25 cellular contexts compared by ENCODE assay signal in genomic region chr19:50213925-50214324, GRCh38. TPM values are rescaled to one million over a fixed set of nuclear protein-coding genes. Genes with fewer than 3 reads are reported as not detected.
DNase-seq lines count a peak whose midpoint lies in the region; ATAC-seq, FAIRE-seq and TF ChIP-seq lines count a peak whose summit lies in the region.
"Had no signal": no experiment of that assay in that cellular context is flagged by ENCODE, and none has a peak within 500 bp of the region (broad histone marks: within the 10 kb centered on the region; RNA-seq: fewer than 3 reads in every experiment).

No MANE protein-coding gene starts in this region.

- WGBS in hepatocyte (ENCODE audit: low lambda C conversion rate, missing lambda C conversion rate), result 89% methylated on average over 1 of the region's 1 CpG
- 80 to 88% (median 87%) methylated on average over 1 of the region's 1 CpG for WGBS in small intestine, 3 donors
- WGBS in H9 (ENCODE audit: extremely low coverage, insufficient read length, low lambda C conversion rate), result no CpG with 5 or more reads among the region's 1 CpG

- H3K36me3 Mint-ChIP-seq in WTC11 (peaks cover 27% of the 10 kb centered on the region), H9 (ENCODE audit: insufficient read depth in 1 of 3, low read depth in 3 of 3) (peaks cover 16 to 38% (median 34%) of the 10 kb centered on the region in 3 experiments)
- H3K36me3 Mint-ChIP-seq in CD8-positive, alpha-beta T cell, result no peaks in the 10 kb centered on the region
- H3K36me3 Mint-ChIP-seq: CD14-positive monocyte had no signal

- H4K5ac ChIP-seq in H9 (ENCODE audit: insufficient read length, low read depth, low read length), result no peak overlapping the region

- POLR2A ChIA-PET in WTC11 (lab: Charles Lee), result no interaction called here
- POLR2A ChIA-PET in CD8-positive, alpha-beta T cell (lab: Charles Lee), result no interaction called here

- ATAC-seq in WTC11 (no peak), upper lobe of right lung (no peak), GM18867 (IDR thresholded peaks at IDR 0.05; ENCODE audit: unreplicated experiment) (no peak)
- no peak for ATAC-seq in CD8-positive, alpha-beta T cell
- ATAC-seq: SK-N-SH treated with all-trans-retinoic acid at 6 μM for 48 hours had no signal

- no peak overlapping the region for H3K9ac ChIP-seq in H9 (ENCODE audit: extremely low read depth, insufficient read length, low read length)

- no peak overlapping the region for H4K8ac ChIP-seq in H9 (replicated peaks; ENCODE audit: insufficient read length, low read depth, low read length)

- no peak overlapping the region for H3K4ac ChIP-seq in H9 (ENCODE audit: low read depth, low read length)

- H3K9me3 Mint-ChIP-seq in WTC11, result peaks cover 8% of the 10 kb centered on the region
- H3K9me3 Mint-ChIP-seq in H9, result peaks cover 0 to 3% of the 10 kb centered on the region in 2 experiments; a peak in 2 of 5 replicates
- H3K9me3 Mint-ChIP-seq in CD8-positive, alpha-beta T cell, result peaks cover 7% of the 10 kb centered on the region

- H3K23ac ChIP-seq in H9 (ENCODE audit: insufficient read length, low read depth, low read length), result no peak overlapping the region

- intact Hi-C loops in upper lobe of right lung (cut with DNase I), result no loop called here
- intact Hi-C loops in CD8-positive, alpha-beta T cell (cut with DNase I, micrococcal nuclease), result no loop called here

- H2BK5ac ChIP-seq in H9 (ENCODE audit: insufficient read length, low read length), result no peak overlapping the region

- TF ChIP-seq CTCF in WTC11 (IDR thresholded peaks at IDR 0.05), result no peak
- no peak for TF ChIP-seq CTCF in hepatocyte (IDR thresholded peaks at IDR 0.05; ENCODE audit: poor library complexity)
- TF ChIP-seq CTCF in upper lobe of right lung (IDR thresholded peaks at IDR 0.05), result no peak
- TF ChIP-seq CTCF in H9 (conservative IDR thresholded peaks at IDR 0.05), result no peak
- TF ChIP-seq CTCF in CD8-positive, alpha-beta T cell (IDR thresholded peaks at IDR 0.05), result no peak

- H3K36me3 ChIP-seq in hepatocyte (replicated peaks; ENCODE audit: insufficient read depth, low read depth), result no peaks in the 10 kb centered on the region
- H3K36me3 ChIP-seq in small intestine (ENCODE audit: control insufficient read depth in 2 of 2, insufficient read depth in 2 of 2, low read length in 2 of 2), result peaks cover 3 to 12% of the 10 kb centered on the region in 2 donors
- H3K36me3 ChIP-seq in upper lobe of right lung, result no peaks in the 10 kb centered on the region
- H3K36me3 ChIP-seq in CD8-positive, alpha-beta T cell (ENCODE audit: insufficient read depth, low read length), result no peaks in the 10 kb centered on the region

- no peaks in the 10 kb centered on the region for H4K20me1 ChIP-seq in hepatocyte (ENCODE audit: insufficient read depth, poor library complexity, severe bottlenecking)
- H4K20me1 ChIP-seq in H9 (ENCODE audit: control insufficient read depth, insufficient read depth, insufficient read length), result no peaks in the 10 kb centered on the region

- H3K4me1 Mint-ChIP-seq in WTC11 (peaks cover 11% of the 10 kb centered on the region), H9 (peaks cover 10 to 16% of the 10 kb centered on the region in 2 experiments; a peak in 3 of 4 replicates)
- no peaks in the 10 kb centered on the region for H3K4me1 Mint-ChIP-seq in CD8-positive, alpha-beta T cell (ENCODE audit: low read depth)
- H3K4me1 Mint-ChIP-seq: CD14-positive monocyte had no signal

- H3K9me2 ChIP-seq in hepatocyte (replicated peaks; ENCODE audit: insufficient read depth), result no peaks in the 10 kb centered on the region

- H3K4me1 ChIP-seq in hepatocyte (ENCODE audit: insufficient read depth) (no peaks in the 10 kb centered on the region), small intestine (ENCODE audit: control insufficient read depth in 2 of 2, insufficient read depth in 1 of 2, low read depth in 1 of 2, low read length in 1 of 2) (no peaks in the 10 kb centered on the region), upper lobe of right lung (no peaks in the 10 kb centered on the region), H9 (ENCODE audit: insufficient read depth, low read length) (no peaks in the 10 kb centered on the region; the same call in 1 of the 2 replicates)
- H3K4me1 ChIP-seq in CD8-positive, alpha-beta T cell (ENCODE audit: insufficient read depth, low read length), result no peaks in the 10 kb centered on the region

- CTCF ChIA-PET in WTC11 (lab: Charles Lee), result interaction anchor here (1.0 to 3.5 kb wide), 5 partner anchors 9 to 48 kb away, joined by 3 to 14 read pairs (median 5); no protein-coding TSS in a partner anchor
- CTCF ChIA-PET in CD8-positive, alpha-beta T cell (lab: Charles Lee), result no interaction called here

- no peak overlapping the region for H2AFZ ChIP-seq in hepatocyte
- no peak overlapping the region for H2AFZ ChIP-seq in H9 (ENCODE audit: low read length)

- H3K14ac ChIP-seq in H9 (ENCODE audit: insufficient read depth, low read length), result no peak overlapping the region

- DNase-seq in WTC11 (ENCODE audit: low spot score) (no peak), hepatocyte (ENCODE audit: low spot score) (no peak), small intestine (no peak), upper lobe of right lung (no peak), H9 (no peak)
- DNase-seq in activated CD4-positive, alpha-beta T cell treated with anti-CD3 and anti-CD28 coated beads, Interleukin-2, amount 50 U/mL, for 48 hours, result no peak
- DNase-seq in CD8-positive, alpha-beta T cell, result no peak
- DNase-seq: COR-L47, DMS153, GF-D8, HFFc6, IMR-90, NCI-H1417 treated with DMSO at 0.1 percent for 48 hours, NCI-H187 treated with DMSO at 0.1 percent for 48 hours, NCI-H2227 treated with DMSO at 0.1 percent for 48 hours, NCI-H510A treated with DMSO at 0.1 percent for 48 hours, SIG-M5 had no signal

- FAIRE-seq in small intestine (lab: Jason Lieb, UNC), result no peak

- no peaks in the 10 kb centered on the region for H3K27me3 ChIP-seq in hepatocyte
- H3K27me3 ChIP-seq in small intestine (ENCODE audit: control insufficient read depth in 2 of 2, insufficient read depth in 2 of 2, low read length in 2 of 2), result peaks cover 0 to 3% of the 10 kb centered on the region in 2 donors
- no peaks in the 10 kb centered on the region for H3K27me3 ChIP-seq in upper lobe of right lung
- no peaks in the 10 kb centered on the region for H3K27me3 ChIP-seq in H9 (ENCODE audit: insufficient read depth, low read length)
- H3K27me3 ChIP-seq in CD8-positive, alpha-beta T cell (ENCODE audit: insufficient read depth, low read length), result no peaks in the 10 kb centered on the region

- no peak overlapping the region for H2BK15ac ChIP-seq in H9 (ENCODE audit: low read depth, low read length)

- H2BK20ac ChIP-seq in H9 (ENCODE audit: low read depth, low read length, poor library complexity, severe bottlenecking), result no peak overlapping the region

- H3K9me3 ChIP-seq in hepatocyte (ENCODE audit: low read depth) (no peaks in the 10 kb centered on the region), small intestine (ENCODE audit: control insufficient read depth, low read depth) (no peaks in the 10 kb centered on the region), upper lobe of right lung (no peaks in the 10 kb centered on the region), H9 (ENCODE audit: control insufficient read depth, low read depth, low read length) (no peaks in the 10 kb centered on the region)
- no peaks in the 10 kb centered on the region for H3K9me3 ChIP-seq in CD8-positive, alpha-beta T cell (ENCODE audit: low read length)

- H3K4me2 ChIP-seq in hepatocyte (no peak overlapping the region), H9 (ENCODE audit: insufficient read depth, insufficient read length, low read length) (no peak overlapping the region)

- H3K4me3 ChIP-seq in hepatocyte (no peak overlapping the region), small intestine (ENCODE audit: low read depth in 1 of 2, low read length in 2 of 2) (no peak overlapping the region), upper lobe of right lung (no peak overlapping the region)
- no peak overlapping the region for H3K4me3 ChIP-seq in CD8-positive, alpha-beta T cell (ENCODE audit: low read depth, low read length)

- no peak overlapping the region for H3K56ac ChIP-seq in H9 (ENCODE audit: insufficient read length, low read depth, low read length)

- H2AK5ac ChIP-seq in H9 (ENCODE audit: insufficient read length, low read length), result no peak overlapping the region

- H3K79me2 ChIP-seq in hepatocyte, result peaks cover 4% of the 10 kb centered on the region
- H3K79me2 ChIP-seq in H9 (ENCODE audit: insufficient read depth, low read length), result no peaks in the 10 kb centered on the region

- peak overlapping the region; percentile 86 for H3K27ac ChIP-seq in hepatocyte
- H3K27ac ChIP-seq in small intestine (ENCODE audit: low read depth in 1 of 2, low read length in 1 of 2), result peak overlapping the region; percentile 42 to 74
- H3K27ac ChIP-seq in upper lobe of right lung, result peak overlapping the region; percentile 85
- no peak overlapping the region for H3K27ac ChIP-seq in H9 (ENCODE audit: insufficient read length, low read depth, low read length)
- H3K27ac ChIP-seq in CD8-positive, alpha-beta T cell (ENCODE audit: low read depth, low read length), result no peak overlapping the region
- H3K27ac ChIP-seq: HL-60, RWPE1 had no signal

- H3K4me3 Mint-ChIP-seq in WTC11, result no peak overlapping the region
- H3K4me3 Mint-ChIP-seq in H9, result no peak overlapping the region
- H3K4me3 Mint-ChIP-seq in CD8-positive, alpha-beta T cell, result no peak overlapping the region
- H3K4me3 Mint-ChIP-seq: CD14-positive monocyte, HFFc6 had no signal

- H3K23me2 ChIP-seq in H9 (ENCODE audit: insufficient read length, low read depth, low read length, poor library complexity, severe bottlenecking), result no peaks in the 10 kb centered on the region

- peak overlapping the region; percentile 57; the same call in 1 of the 2 replicates for H3K27ac Mint-ChIP-seq in WTC11
- H3K27ac Mint-ChIP-seq in H9, result no peak overlapping the region; a peak in 1 of 7 replicates
- H3K27ac Mint-ChIP-seq in CD8-positive, alpha-beta T cell, result no peak overlapping the region
- H3K27ac Mint-ChIP-seq: CD14-positive monocyte, HFFc6 had no signal

- no peak overlapping the region for H4K91ac ChIP-seq in H9 (ENCODE audit: insufficient read length, low read depth, low read length)

- no peak overlapping the region for H2BK120ac ChIP-seq in H9 (ENCODE audit: low read depth, low read length, poor library complexity, severe bottlenecking)

- H3T11ph ChIP-seq in H9 (ENCODE audit: low read length), result no peak overlapping the region

- no peak overlapping the region for H2BK12ac ChIP-seq in H9 (ENCODE audit: insufficient read length, low read depth, low read length)

- no peak overlapping the region for H3K18ac ChIP-seq in H9 (ENCODE audit: insufficient read length, low read depth, low read length)

- no peaks in the 10 kb centered on the region for H3K79me1 ChIP-seq in H9 (ENCODE audit: insufficient read depth, low read depth, low read length, poor library complexity, severe bottlenecking)

- H3K27me3 Mint-ChIP-seq in WTC11 (ENCODE audit: low read depth), result no peaks in the 10 kb centered on the region
- no peaks in the 10 kb centered on the region; the same call in 1 of the 2 replicates for H3K27me3 Mint-ChIP-seq in H9 (ENCODE audit: low read depth)
- H3K27me3 Mint-ChIP-seq in CD8-positive, alpha-beta T cell (ENCODE audit: low read depth), result peaks cover 9% of the 10 kb centered on the region

RNA-seq across cellular contexts. Expression of gene MYH14, which starts 10.5 kb away (rescaled TPM):
- total RNA-seq in WTC11 (2021) (25.8 to 33.5 TPM (median 31.2 TPM) in 3 replicates), hepatocyte (48.9 and 64.4 TPM in 2 replicates), upper lobe of right lung (146 TPM), H9 (2021) (27.7 and 28.6 TPM in 2 replicates)
- polyA plus RNA-seq in hepatocyte (31.7 and 40.9 TPM in 2 replicates), small intestine (100 to 1,000 TPM; 202 to 392 (median 216) TPM)
- not detected for total RNA-seq in CD8-positive, alpha-beta T cell
- total RNA-seq: HT1080, IMR-90, M059J had no signal
- polyA plus RNA-seq: CD14-positive monocyte, IMR-90 had no signal

RNA-seq across cellular contexts. Expression of gene IZUMO2, which starts 50.8 kb away (rescaled TPM):
- 1.0 to 3.5 TPM (median 2.4 TPM) in 3 replicates for total RNA-seq in WTC11 (2021)
- total RNA-seq in hepatocyte, result not detected in 2 replicates
- polyA plus RNA-seq in hepatocyte, result not detected in 2 replicates
- polyA plus RNA-seq in small intestine, result under 1 TPM in 1 of 3 donors, not detected in 2; 0.09 TPM
- total RNA-seq in upper lobe of right lung, result not detected
- 0.81 TPM in 1 of 2 replicates, not detected in the other for total RNA-seq in H9 (2021)
- not detected for total RNA-seq in CD8-positive, alpha-beta T cell
- total RNA-seq: H4, HFFc6, HT1080, IMR-90, M059J had no signal
- polyA plus RNA-seq: CD14-positive monocyte, IMR-90 had no signal

Comparison
In these comparisons a context has a peak if more than half of its experiments do, and no peak if none do; other contexts are left out.
1. H3K27ac ChIP-seq: peak in hepatocyte (single experiment), small intestine (2 of 2) and upper lobe of right lung (single experiment); none in H9 (single experiment) and CD8-positive, alpha-beta T cell (single experiment).
2. RNA of gene MYH14, which starts 10.5 kb away (total RNA-seq): 146 TPM in upper lobe of right lung (single experiment), 48.9 to 64.4 TPM in hepatocyte, 27.7 to 28.6 TPM in H9 and 25.8 to 33.5 TPM in WTC11; not detected in CD8-positive, alpha-beta T cell; every median in the first group is over 10 times any median in the second.